ENCODE assay signal across 27 cellular contexts in genomic region chr6:165913676-165914570, GRCh38.
"Had no signal": no experiment of that assay in that cellular context is flagged by ENCODE, and none has a peak within 500 bp of the region (broad histone marks: within the 10 kb centered on the region; RNA-seq: fewer than 3 reads in every experiment).

No MANE protein-coding gene starts in this region.

- DNase-seq: dermis blood vessel endothelial cell; effector memory CD4-positive, alpha-beta T cell; erythroblast; foreskin keratinocyte; heart left ventricle; hippocampal formation; left cardiac atrium; left lung; naive thymus-derived CD8-positive, alpha-beta T cell; nephron progenitor cell; nucleus accumbens; posterior cingulate gyrus; psoas muscle; right cardiac atrium; small intestine; stimulated activated CD4-positive, alpha-beta T cell treated with anti-CD3 and anti-CD28 coated beads, Interleukin-15, amount 100 ng/mL, for 24 hours; stimulated activated CD4-positive, alpha-beta T cell treated with anti-CD3 and anti-CD28 coated beads, Interleukin-2, amount 100 ng/mL, for 48 hours; stimulated activated naive B cell treated with anti-CD40 and anti-IgM and Interleukin-4, amounts not matched to agents 10 μg/mL and 1 μg/mL and 100 μg/mL, for 72 hours; upper lobe of left lung had no signal

- H3K4me1 ChIP-seq: foreskin keratinocyte, gastroesophageal sphincter, heart left ventricle, left lung, psoas muscle, tibial nerve, upper lobe of left lung had no signal

- FAIRE-seq: endometrium, islet of Langerhans, small intestine, urothelium cell line had no signal

- H3K36me3 ChIP-seq: gastroesophageal sphincter, heart left ventricle, left lung, ovary, thoracic aorta, tibial nerve, upper lobe of left lung had no signal

- H3K9me3 ChIP-seq: gastroesophageal sphincter, heart left ventricle, left lung, ovary, psoas muscle, thoracic aorta, tibial nerve, upper lobe of left lung had no signal

- H3K27me3 ChIP-seq: foreskin keratinocyte, gastroesophageal sphincter, left lung, ovary, tibial nerve, upper lobe of left lung had no signal

- H3K27ac ChIP-seq: coronary artery, foreskin keratinocyte, gastroesophageal sphincter, heart left ventricle, left lung, ovary, psoas muscle, thoracic aorta, tibial nerve, upper lobe of left lung had no signal

- H3K4me3 ChIP-seq: coronary artery, gastroesophageal sphincter, heart left ventricle, left lung, ovary, psoas muscle, thoracic aorta, tibial nerve, upper lobe of left lung had no signal

- ATAC-seq: foreskin keratinocyte; gastroesophageal sphincter; left lung; naive thymus-derived CD8-positive, alpha-beta T cell; psoas muscle; right cardiac atrium; stimulated activated naive B cell treated with anti-CD40 and anti-IgM and Interleukin-4, amounts not matched to agents 10 μg/mL and 1 μg/mL and 100 μg/mL, for 72 hours had no signal
